Comparison of ENCODE assay signal across 8 cellular contexts in genomic region chr9:78298046-78298511, GRCh38. TPM values are rescaled to one million over a fixed set of nuclear protein-coding genes. Genes with fewer than 3 reads are reported as not detected.
DNase-seq lines count a peak whose midpoint lies in the region; ATAC-seq and TF ChIP-seq lines count a peak whose summit lies in the region.

No MANE protein-coding gene starts in this region.

- no peak for ATAC-seq in activated CD4-positive, alpha-beta T cell treated with anti-CD3 and anti-CD28 coated beads for 36 hours
- no peak for ATAC-seq in GM21529 (IDR thresholded peaks at IDR 0.05; ENCODE audit: unreplicated experiment)

- H3K27me3 Mint-ChIP-seq in activated CD4-positive, alpha-beta T cell treated with anti-CD3 and anti-CD28 coated beads for 36 hours, result no peaks in the 10 kb centered on the region

- peak in 3 of 56 donors; percentile 11 to 14 (median 12) for TF ChIP-seq CTCF in dorsolateral prefrontal cortex (IDR thresholded peaks at IDR 0.05 in 54 of 56, conservative IDR thresholded peaks at IDR 0.05 in 2 of 56; ENCODE audit: low read depth in 1 of 56, partially characterized antibody in 56 of 56)

- no peaks in the 10 kb centered on the region for H3K9me3 Mint-ChIP-seq in activated CD4-positive, alpha-beta T cell treated with anti-CD3 and anti-CD28 coated beads for 36 hours (ENCODE audit: low read depth)

- peak overlapping the region; percentile 93 for H3K27ac ChIP-seq in SJCRH30
- peak overlapping the region; percentile 33 to 99 (median 94) for H3K27ac ChIP-seq in dorsolateral prefrontal cortex
- no peak overlapping the region for H3K27ac ChIP-seq in urinary bladder (ENCODE audit: low read depth)

- H3K36me3 Mint-ChIP-seq in activated CD4-positive, alpha-beta T cell treated with anti-CD3 and anti-CD28 coated beads for 36 hours (ENCODE audit: low read depth), result peaks cover 36% of the 10 kb centered on the region

- peaks cover 23% of the 10 kb centered on the region for H3K4me1 Mint-ChIP-seq in activated CD4-positive, alpha-beta T cell treated with anti-CD3 and anti-CD28 coated beads for 36 hours

- POLR2A ChIA-PET in activated CD4-positive, alpha-beta T cell treated with anti-CD3 and anti-CD28 coated beads for 36 hours (lab: Charles Lee), result no interaction called here

- peak; percentile 51 for DNase-seq in activated CD4-positive, alpha-beta T cell treated with anti-CD3 and anti-CD28 coated beads for 36 hours
- no peak for DNase-seq in activated CD4-positive, alpha-beta T cell treated with anti-CD3 and anti-CD28 coated beads, Interleukin-2, amount 50 U/mL, for 1 hour
- DNase-seq in SJCRH30 (peak; percentile 52 to 63), dorsolateral prefrontal cortex (peak in 3 of 10 donors; percentile 31 to 60 (median 47))
- no peak for DNase-seq in NK-92 treated with Interleukin-12 subunit alpha and Interleukin-12 subunit beta, amount 100 ng/mL, for 24 hours (lab: John Stamatoyannopoulos, UW)

- CTCF ChIA-PET in activated CD4-positive, alpha-beta T cell treated with anti-CD3 and anti-CD28 coated beads for 36 hours (lab: Charles Lee), result interaction anchor here (1.8 to 3.7 kb wide), 2 partner anchors 61 to 263 kb away, joined by 4 to 13 read pairs; no protein-coding TSS in a partner anchor

- H3K4me3 ChIP-seq in SJCRH30 (peak overlapping the region; percentile 79), dorsolateral prefrontal cortex (peak overlapping the region; percentile 57 to 96 (median 84)), mucosa of stomach (ENCODE audit: low read length) (peak overlapping the region; percentile 80), urinary bladder (ENCODE audit: low read depth, low read length) (peak overlapping the region; percentile 57)

- H3K27me3 ChIP-seq in SJCRH30 (no peaks in the 10 kb centered on the region), dorsolateral prefrontal cortex (no peaks in the 10 kb centered on the region), mucosa of stomach (ENCODE audit: control insufficient read depth, insufficient read depth, low read length) (peaks cover 8% of the 10 kb centered on the region)

- intact Hi-C loops in activated CD4-positive, alpha-beta T cell treated with anti-CD3 and anti-CD28 coated beads for 36 hours (cut with DNase I, micrococcal nuclease), result loop anchor here (5.0 to 10.0 kb wide), 4 partner anchors 266 to 1274 kb away; partner anchors contain the start of genes GNAQ (in 1 of the 2), TLE4 (in 1 of the 2) and VPS13A (in 1 of the 2)
- intact Hi-C loops in dorsolateral prefrontal cortex (cut with DNase I), result loop anchor here in 1 of 2 donors (5.0 kb wide), 3 partner anchors 36 to 171 kb away; no protein-coding TSS in a partner anchor

- H3K27ac Mint-ChIP-seq in activated CD4-positive, alpha-beta T cell treated with anti-CD3 and anti-CD28 coated beads for 36 hours, result peak overlapping the region; percentile 84

- H3K9ac ChIP-seq in mucosa of stomach (ENCODE audit: low read length), result peak overlapping the region; percentile 71

- 7% methylated on average over 13 of the region's 13 CpGs for WGBS in urinary bladder

- H3K4me1 ChIP-seq in SJCRH30 (peaks cover 20% of the 10 kb centered on the region), mucosa of stomach (ENCODE audit: control insufficient read depth, insufficient read depth, low read length) (peaks cover 8% of the 10 kb centered on the region), urinary bladder (ENCODE audit: insufficient read depth) (no peaks in the 10 kb centered on the region)

- H3K4me3 Mint-ChIP-seq in activated CD4-positive, alpha-beta T cell treated with anti-CD3 and anti-CD28 coated beads for 36 hours, result peak overlapping the region; percentile 91

- H3K9me3 ChIP-seq in SJCRH30 (replicated peaks) (no peaks in the 10 kb centered on the region), mucosa of stomach (ENCODE audit: control insufficient read depth, low read length) (no peaks in the 10 kb centered on the region)

- H3K36me3 ChIP-seq in SJCRH30 (peaks cover 28% of the 10 kb centered on the region), mucosa of stomach (ENCODE audit: control insufficient read depth, insufficient read depth, low read length) (no peaks in the 10 kb centered on the region), urinary bladder (ENCODE audit: insufficient read depth) (no peaks in the 10 kb centered on the region)

RNA-seq across cellular contexts. Expression of gene PSAT1, which starts 1.2 kb away (rescaled TPM):
- 100 to 1,000 TPM; 145 to 190 TPM for total RNA-seq in activated CD4-positive, alpha-beta T cell treated with anti-CD3 and anti-CD28 coated beads for 36 hours
- total RNA-seq in SJCRH30 (2014; rRNA removed; shearing (Covaris generic)), result 178 and 195 TPM in 2 replicates
- 100 to 1,000 TPM in 47 of 120 experiments, 10 to 100 TPM in 73; 61.4 to 222 (median 91.8) TPM for total RNA-seq in dorsolateral prefrontal cortex
- total RNA-seq in urinary bladder, result 9.4 TPM
- polyA plus RNA-seq in urinary bladder, result 4.7 TPM

Comparison
In these comparisons a context has a peak if more than half of its experiments do, and no peak if none do; other contexts are left out.
1. DNase-seq: peak in activated CD4-positive, alpha-beta T cell treated with anti-CD3 and anti-CD28 coated beads for 36 hours (single experiment) and SJCRH30 (2 of 2); none in activated CD4-positive, alpha-beta T cell treated with anti-CD3 and anti-CD28 coated beads, Interleukin-2, amount 50 U/mL, for 1 hour (single experiment) and NK-92 treated with Interleukin-12 subunit alpha and Interleukin-12 subunit beta, amount 100 ng/mL, for 24 hours (single experiment).
2. Peak in every context shown above with its lines, with median percentiles within 50 percentile points of each other: H3K4me3 ChIP-seq.